27 cellular contexts compared by ENCODE assay signal in genomic region chr14:105710119-105711057, GRCh38.
DNase-seq lines count a peak whose midpoint lies in the region; ATAC-seq and TF ChIP-seq lines count a peak whose summit lies in the region.
"Had no signal": no experiment of that assay in that cellular context is flagged by ENCODE, and none has a peak within 500 bp of the region (broad histone marks: within the 10 kb centered on the region; RNA-seq: fewer than 3 reads in every experiment).

No MANE protein-coding gene starts in this region.

- H4K20me1 ChIP-seq in osteoblast (ENCODE audit: insufficient read depth, low read length) = no peaks in the 10 kb centered on the region

- H3K4me3 ChIP-seq in GM06990 (replicated peaks; ENCODE audit: low read depth, low read length) (peak overlapping the region; percentile 22), NB4 (ENCODE audit: low read depth, low read length) (no peak overlapping the region), osteoblast (ENCODE audit: insufficient read depth, low read length) (no peak overlapping the region)
- H3K4me3 ChIP-seq: esophagus squamous epithelium, gastrocnemius medialis, hepatocyte, left lung had no signal

- H3K27me3 ChIP-seq in GM06990 (replicated peaks; ENCODE audit: control insufficient read depth, insufficient read depth, low read length) = no peaks in the 10 kb centered on the region
- H3K27me3 ChIP-seq in osteoblast (ENCODE audit: insufficient read depth, low read length) = no peaks in the 10 kb centered on the region
- H3K27me3 ChIP-seq: esophagus squamous epithelium, gastrocnemius medialis, hepatocyte had no signal

- ATAC-seq in HG03097 (IDR thresholded peaks at IDR 0.05; ENCODE audit: low FRiP score, unreplicated experiment) = no peak
- ATAC-seq: CD8-positive, alpha-beta T cell; gastrocnemius medialis; left lung; PC-3 had no signal

- no peaks in the 10 kb centered on the region for H3K9me3 ChIP-seq in osteoblast (ENCODE audit: low read depth, low read length)
- H3K9me3 ChIP-seq: gastrocnemius medialis, left lung had no signal

- H3K36me3 ChIP-seq in GM06990 (ENCODE audit: control insufficient read depth, insufficient read depth, low read length) = no peaks in the 10 kb centered on the region
- no peaks in the 10 kb centered on the region for H3K36me3 ChIP-seq in osteoblast (ENCODE audit: insufficient read depth, low read length)
- H3K36me3 ChIP-seq: esophagus squamous epithelium, gastrocnemius medialis, left lung had no signal

- no peak for TF ChIP-seq CTCF in GM06990 (IDR thresholded peaks at IDR 0.05; ENCODE audit: insufficient read depth, low read length, poor library complexity, severe bottlenecking)
- no peak for TF ChIP-seq CTCF in NB4 (IDR thresholded peaks at IDR 0.05; ENCODE audit: low read depth, low read length)
- TF ChIP-seq CTCF in osteoblast (IDR thresholded peaks at IDR 0.05; ENCODE audit: extremely low read depth, low read depth, low read length) = no peak

- H3K27ac ChIP-seq in osteoblast (ENCODE audit: low read depth, low read length) = no peak overlapping the region
- H3K27ac ChIP-seq: gastrocnemius medialis, hepatocyte, HL-60, left lung had no signal

- no peaks in the 10 kb centered on the region for H3K79me2 ChIP-seq in osteoblast (ENCODE audit: insufficient read depth, low read length)
- H3K79me2 ChIP-seq: hepatocyte had no signal

- DNase-seq in GM06990 (ENCODE audit: extremely low read depth, insufficient read length) (peak; percentile 58), NB4 (ENCODE audit: low read depth) (peak; percentile 36), ecto neural progenitor cell (ENCODE audit: low spot score) (peak; percentile 21), osteoblast (ENCODE audit: insufficient read length, low spot score, missing footprints) (peak; percentile 55), HuH-7.5 (ENCODE audit: low spot score) (no peak), NCI-H2227 treated with DMSO at 0.1 percent for 48 hours (lab: John Stamatoyannopoulos, UW) (no peak), D341Med (ENCODE audit: low spot score) (no peak)
- DNase-seq: activated CD4-positive, alpha-beta memory T cell treated with anti-CD3 and anti-CD28 coated beads, Interleukin-2, amount 10 ng/mL, durations not matched to agents 7 days and 5 days; activated CD4-positive, CD25-positive, alpha-beta regulatory T cell treated with anti-CD3 and anti-CD28 coated beads, Interleukin-2, amount 50 U/mL, for 72 hours; activated naive CD4-positive, alpha-beta T cell treated with Interleukin-2 at 50 U/mL for 16 hours; amygdala; esophagus squamous epithelium; gastrocnemius medialis; GDM1; H7; immature natural killer cell; NCI-H1105; NCI-H2029; NCI-H82; nephron progenitor cell; PC-3; SHP77 treated with DMSO at 0.1 percent for 48 hours had no signal

- no peak overlapping the region for H2AFZ ChIP-seq in osteoblast (ENCODE audit: low read length)
- H2AFZ ChIP-seq: hepatocyte had no signal

- TF ChIP-seq POLR2A in NB4 (IDR thresholded peaks at IDR 0.05; ENCODE audit: extremely low read depth, insufficient read length) = no peak

- H3K4me1 ChIP-seq in osteoblast (ENCODE audit: insufficient read depth, low read length) = no peaks in the 10 kb centered on the region
- H3K4me1 ChIP-seq: esophagus squamous epithelium, gastrocnemius medialis, left lung had no signal

- H3K4me2 ChIP-seq in osteoblast (ENCODE audit: insufficient read depth, low read length) = no peak overlapping the region
- H3K4me2 ChIP-seq: hepatocyte had no signal

Comparison
In these comparisons a context has a peak if more than half of its experiments do, and no peak if none do; other contexts are left out.
1. DNase-seq: peak in GM06990 (single experiment), NB4 (single experiment), ecto neural progenitor cell (single experiment) and osteoblast (single experiment); none in HuH-7.5 (single experiment), NCI-H2227 treated with DMSO at 0.1 percent for 48 hours (single experiment) and D341Med (single experiment).